ENCODE assay signal across 1 cellular context in the genomic region with DNA sequence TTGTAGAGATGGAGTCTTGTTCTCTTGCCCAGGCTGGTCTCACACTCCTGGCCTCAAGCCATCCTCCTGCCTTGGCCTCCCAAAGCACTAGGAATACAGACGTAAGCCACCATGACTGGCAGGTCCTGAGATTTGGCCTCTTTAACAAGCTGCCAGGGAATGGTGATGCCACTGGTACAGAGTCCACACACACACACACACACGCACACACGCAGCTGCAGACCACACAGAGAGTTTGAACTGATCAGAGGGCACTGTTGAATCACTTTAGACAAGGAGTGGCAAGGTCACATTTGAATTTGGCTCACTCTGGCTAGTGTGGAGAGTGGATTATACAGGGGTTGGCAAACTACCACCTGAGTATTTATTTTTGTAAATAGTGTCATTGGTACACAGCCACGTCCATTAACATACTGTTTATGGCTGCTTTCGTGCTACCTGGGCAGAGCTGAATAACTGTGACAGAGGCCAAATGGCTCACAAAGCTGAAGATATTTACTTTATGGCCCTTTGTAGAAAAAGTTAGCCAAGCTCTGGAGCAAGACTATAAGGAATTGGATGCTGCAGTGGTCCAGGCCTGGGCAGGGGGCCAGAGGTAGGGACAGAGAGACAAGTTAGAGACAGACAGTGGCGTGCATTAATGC.
TF ChIP-seq lines count a peak whose summit lies in the region.

No MANE protein-coding gene starts in this region.

TF ChIP-seq in HepG2, 621 proteins besides CTCF, POLR2A, EP300 and RAD21 (continued from another document and continues in another):
- TF ChIP-seq BHLHE40 (IDR thresholded peaks at IDR 0.05; ENCODE audit: low read length) (peak; percentile 60; the same call in 1 of the 2 replicates), ZNF766 (CRISPR knock-in tag; IDR thresholded peaks at IDR 0.05; ENCODE audit: borderline replicate concordance) (no peak), YY1 (IDR thresholded peaks at IDR 0.05; ENCODE audit: insufficient read depth, insufficient replicate concordance, low read depth, low read length) (no peak), HNF4A (CRISPR knock-in tag; IDR thresholded peaks at IDR 0.05) (peak; percentile 97), ZNF75D (CRISPR knock-in tag; IDR thresholded peaks at IDR 0.05; ENCODE audit: borderline replicate concordance) (no peak), FOXC1 (CRISPR knock-in tag; IDR thresholded peaks at IDR 0.05; ENCODE audit: borderline replicate concordance) (no peak), ZNF496 (CRISPR knock-in tag; IDR thresholded peaks at IDR 0.05; ENCODE audit: insufficient replicate concordance) (no peak), KDM5B (CRISPR knock-in tag; IDR thresholded peaks at IDR 0.05; ENCODE audit: borderline replicate concordance) (peak; percentile 41; the same call in 1 of the 2 replicates), ZNF83 (CRISPR knock-in tag; IDR thresholded peaks at IDR 0.05; ENCODE audit: borderline replicate concordance) (no peak), ZNF670 (CRISPR knock-in tag; IDR thresholded peaks at IDR 0.05; ENCODE audit: borderline replicate concordance) (peak; percentile 78; the same call in 1 of the 2 replicates), NBN (conservative IDR thresholded peaks at IDR 0.05) (no peak), NCOR1 (IDR thresholded peaks at IDR 0.05; ENCODE audit: borderline replicate concordance, low read length) (peak; percentile 91), SIX4 (CRISPR knock-in tag; IDR thresholded peaks at IDR 0.05) (no peak), POLR2G (IDR thresholded peaks at IDR 0.05; ENCODE audit: low read depth, low read length) (no peak), BRD4 (CRISPR knock-in tag; IDR thresholded peaks at IDR 0.05) (no peak)
- TF ChIP-seq, protein P1, sequence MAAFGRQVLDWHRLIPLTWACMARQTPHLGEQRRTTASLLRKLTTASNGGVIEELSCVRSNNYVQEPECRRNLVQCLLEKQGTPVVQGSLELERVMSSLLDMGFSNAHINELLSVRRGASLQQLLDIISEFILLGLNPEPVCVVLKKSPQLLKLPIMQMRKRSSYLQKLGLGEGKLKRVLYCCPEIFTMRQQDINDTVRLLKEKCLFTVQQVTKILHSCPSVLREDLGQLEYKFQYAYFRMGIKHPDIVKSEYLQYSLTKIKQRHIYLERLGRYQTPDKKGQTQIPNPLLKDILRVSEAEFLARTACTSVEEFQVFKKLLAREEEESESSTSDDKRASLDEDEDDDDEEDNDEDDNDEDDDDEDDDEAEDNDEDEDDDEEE (CRISPR knock-in tag; IDR thresholded peaks at IDR 0.05) = no peak
- TF ChIP-seq, protein P2, sequence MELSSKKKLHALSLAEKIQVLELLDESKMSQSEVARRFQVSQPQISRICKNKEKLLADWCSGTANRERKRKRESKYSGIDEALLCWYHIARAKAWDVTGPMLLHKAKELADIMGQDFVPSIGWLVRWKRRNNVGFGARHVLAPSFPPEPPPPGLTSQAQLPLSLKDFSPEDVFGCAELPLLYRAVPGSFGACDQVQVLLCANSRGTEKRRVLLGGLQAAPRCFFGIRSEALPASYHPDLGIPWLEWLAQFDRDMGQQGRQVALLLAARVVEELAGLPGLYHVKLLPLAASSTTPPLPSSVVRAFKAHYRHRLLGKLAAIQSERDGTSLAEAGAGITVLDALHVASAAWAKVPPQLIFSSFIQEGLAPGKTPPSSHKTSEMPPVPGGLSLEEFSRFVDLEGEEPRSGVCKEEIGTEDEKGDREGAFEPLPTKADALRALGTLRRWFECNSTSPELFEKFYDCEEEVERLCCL (CRISPR knock-in tag; IDR thresholded peaks at IDR 0.05; ENCODE audit: borderline replicate concordance) = no peak
- TF ChIP-seq, protein P3, sequence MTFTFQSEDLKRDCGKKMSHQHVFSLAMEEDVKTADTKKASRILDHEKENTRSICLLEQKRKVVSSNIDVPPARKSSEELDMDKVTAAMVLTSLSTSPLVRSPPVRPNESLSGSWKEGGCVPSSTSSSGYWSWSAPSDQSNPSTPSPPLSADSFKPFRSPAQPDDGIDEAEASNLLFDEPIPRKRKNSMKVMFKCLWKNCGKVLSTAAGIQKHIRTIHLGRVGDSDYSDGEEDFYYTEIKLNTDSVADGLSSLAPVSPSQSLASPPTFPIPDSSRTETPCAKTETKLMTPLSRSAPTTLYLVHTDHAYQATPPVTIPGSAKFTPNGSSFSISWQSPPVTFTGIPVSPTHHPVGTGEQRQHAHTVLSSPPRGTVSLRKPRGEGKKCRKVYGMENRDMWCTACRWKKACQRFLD (CRISPR knock-in tag; IDR thresholded peaks at IDR 0.05; ENCODE audit: borderline replicate concordance) = no peak
- TF ChIP-seq, protein P4, sequence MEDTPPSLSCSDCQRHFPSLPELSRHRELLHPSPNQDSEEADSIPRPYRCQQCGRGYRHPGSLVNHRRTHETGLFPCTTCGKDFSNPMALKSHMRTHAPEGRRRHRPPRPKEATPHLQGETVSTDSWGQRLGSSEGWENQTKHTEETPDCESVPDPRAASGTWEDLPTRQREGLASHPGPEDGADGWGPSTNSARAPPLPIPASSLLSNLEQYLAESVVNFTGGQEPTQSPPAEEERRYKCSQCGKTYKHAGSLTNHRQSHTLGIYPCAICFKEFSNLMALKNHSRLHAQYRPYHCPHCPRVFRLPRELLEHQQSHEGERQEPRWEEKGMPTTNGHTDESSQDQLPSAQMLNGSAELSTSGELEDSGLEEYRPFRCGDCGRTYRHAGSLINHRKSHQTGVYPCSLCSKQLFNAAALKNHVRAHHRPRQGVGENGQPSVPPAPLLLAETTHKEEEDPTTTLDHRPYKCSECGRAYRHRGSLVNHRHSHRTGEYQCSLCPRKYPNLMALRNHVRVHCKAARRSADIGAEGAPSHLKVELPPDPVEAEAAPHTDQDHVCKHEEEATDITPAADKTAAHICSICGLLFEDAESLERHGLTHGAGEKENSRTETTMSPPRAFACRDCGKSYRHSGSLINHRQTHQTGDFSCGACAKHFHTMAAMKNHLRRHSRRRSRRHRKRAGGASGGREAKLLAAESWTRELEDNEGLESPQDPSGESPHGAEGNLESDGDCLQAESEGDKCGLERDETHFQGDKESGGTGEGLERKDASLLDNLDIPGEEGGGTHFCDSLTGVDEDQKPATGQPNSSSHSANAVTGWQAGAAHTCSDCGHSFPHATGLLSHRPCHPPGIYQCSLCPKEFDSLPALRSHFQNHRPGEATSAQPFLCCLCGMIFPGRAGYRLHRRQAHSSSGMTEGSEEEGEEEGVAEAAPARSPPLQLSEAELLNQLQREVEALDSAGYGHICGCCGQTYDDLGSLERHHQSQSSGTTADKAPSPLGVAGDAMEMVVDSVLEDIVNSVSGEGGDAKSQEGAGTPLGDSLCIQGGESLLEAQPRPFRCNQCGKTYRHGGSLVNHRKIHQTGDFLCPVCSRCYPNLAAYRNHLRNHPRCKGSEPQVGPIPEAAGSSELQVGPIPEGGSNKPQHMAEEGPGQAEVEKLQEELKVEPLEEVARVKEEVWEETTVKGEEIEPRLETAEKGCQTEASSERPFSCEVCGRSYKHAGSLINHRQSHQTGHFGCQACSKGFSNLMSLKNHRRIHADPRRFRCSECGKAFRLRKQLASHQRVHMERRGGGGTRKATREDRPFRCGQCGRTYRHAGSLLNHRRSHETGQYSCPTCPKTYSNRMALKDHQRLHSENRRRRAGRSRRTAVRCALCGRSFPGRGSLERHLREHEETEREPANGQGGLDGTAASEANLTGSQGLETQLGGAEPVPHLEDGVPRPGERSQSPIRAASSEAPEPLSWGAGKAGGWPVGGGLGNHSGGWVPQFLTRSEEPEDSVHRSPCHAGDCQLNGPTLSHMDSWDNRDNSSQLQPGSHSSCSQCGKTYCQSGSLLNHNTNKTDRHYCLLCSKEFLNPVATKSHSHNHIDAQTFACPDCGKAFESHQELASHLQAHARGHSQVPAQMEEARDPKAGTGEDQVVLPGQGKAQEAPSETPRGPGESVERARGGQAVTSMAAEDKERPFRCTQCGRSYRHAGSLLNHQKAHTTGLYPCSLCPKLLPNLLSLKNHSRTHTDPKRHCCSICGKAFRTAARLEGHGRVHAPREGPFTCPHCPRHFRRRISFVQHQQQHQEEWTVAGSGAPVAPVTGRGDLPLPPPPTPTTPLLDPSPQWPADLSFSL (CRISPR knock-in tag; IDR thresholded peaks at IDR 0.05) = peak; percentile 83
- TF ChIP-seq, protein P5, sequence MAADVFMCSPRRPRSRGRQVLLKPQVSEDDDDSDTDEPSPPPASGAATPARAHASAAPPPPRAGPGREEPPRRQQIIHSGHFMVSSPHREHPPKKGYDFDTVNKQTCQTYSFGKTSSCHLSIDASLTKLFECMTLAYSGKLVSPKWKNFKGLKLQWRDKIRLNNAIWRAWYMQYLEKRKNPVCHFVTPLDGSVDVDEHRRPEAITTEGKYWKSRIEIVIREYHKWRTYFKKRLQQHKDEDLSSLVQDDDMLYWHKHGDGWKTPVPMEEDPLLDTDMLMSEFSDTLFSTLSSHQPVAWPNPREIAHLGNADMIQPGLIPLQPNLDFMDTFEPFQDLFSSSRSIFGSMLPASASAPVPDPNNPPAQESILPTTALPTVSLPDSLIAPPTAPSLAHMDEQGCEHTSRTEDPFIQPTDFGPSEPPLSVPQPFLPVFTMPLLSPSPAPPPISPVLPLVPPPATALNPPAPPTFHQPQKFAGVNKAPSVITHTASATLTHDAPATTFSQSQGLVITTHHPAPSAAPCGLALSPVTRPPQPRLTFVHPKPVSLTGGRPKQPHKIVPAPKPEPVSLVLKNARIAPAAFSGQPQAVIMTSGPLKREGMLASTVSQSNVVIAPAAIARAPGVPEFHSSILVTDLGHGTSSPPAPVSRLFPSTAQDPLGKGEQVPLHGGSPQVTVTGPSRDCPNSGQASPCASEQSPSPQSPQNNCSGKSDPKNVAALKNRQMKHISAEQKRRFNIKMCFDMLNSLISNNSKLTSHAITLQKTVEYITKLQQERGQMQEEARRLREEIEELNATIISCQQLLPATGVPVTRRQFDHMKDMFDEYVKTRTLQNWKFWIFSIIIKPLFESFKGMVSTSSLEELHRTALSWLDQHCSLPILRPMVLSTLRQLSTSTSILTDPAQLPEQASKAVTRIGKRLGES (CRISPR knock-in tag; IDR thresholded peaks at IDR 0.05; ENCODE audit: borderline replicate concordance) = no peak
- TF ChIP-seq, protein P6, sequence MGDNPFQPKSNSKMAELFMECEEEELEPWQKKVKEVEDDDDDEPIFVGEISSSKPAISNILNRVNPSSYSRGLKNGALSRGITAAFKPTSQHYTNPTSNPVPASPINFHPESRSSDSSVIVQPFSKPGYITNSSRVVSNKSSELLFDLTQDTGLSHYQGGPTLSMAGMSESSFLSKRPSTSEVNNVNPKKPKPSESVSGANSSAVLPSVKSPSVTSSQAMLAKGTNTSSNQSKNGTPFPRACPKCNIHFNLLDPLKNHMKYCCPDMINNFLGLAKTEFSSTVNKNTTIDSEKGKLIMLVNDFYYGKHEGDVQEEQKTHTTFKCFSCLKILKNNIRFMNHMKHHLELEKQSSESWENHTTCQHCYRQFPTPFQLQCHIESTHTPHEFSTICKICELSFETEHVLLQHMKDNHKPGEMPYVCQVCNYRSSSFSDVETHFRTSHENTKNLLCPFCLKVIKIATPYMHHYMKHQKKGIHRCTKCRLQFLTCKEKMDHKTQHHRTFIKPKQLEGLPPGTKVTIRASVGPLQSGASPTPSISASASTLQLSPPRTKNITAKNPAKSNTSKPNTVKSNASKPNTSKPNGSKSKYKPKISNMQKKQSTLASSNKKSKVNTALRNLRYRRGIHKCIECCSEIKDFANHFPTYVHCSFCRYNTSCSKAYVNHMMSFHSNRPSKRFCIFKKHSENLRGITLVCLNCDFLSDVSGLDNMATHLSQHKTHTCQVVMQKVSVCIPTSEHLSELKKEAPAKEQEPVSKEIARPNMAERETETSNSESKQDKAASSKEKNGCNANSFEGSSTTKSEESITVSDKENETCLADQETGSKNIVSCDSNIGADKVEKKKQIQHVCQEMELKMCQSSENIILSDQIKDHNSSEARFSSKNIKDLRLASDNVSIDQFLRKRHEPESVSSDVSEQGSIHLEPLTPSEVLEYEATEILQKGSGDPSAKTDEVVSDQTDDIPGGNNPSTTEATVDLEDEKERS (CRISPR knock-in tag; IDR thresholded peaks at IDR 0.05) = no peak
- TF ChIP-seq, protein P7, sequence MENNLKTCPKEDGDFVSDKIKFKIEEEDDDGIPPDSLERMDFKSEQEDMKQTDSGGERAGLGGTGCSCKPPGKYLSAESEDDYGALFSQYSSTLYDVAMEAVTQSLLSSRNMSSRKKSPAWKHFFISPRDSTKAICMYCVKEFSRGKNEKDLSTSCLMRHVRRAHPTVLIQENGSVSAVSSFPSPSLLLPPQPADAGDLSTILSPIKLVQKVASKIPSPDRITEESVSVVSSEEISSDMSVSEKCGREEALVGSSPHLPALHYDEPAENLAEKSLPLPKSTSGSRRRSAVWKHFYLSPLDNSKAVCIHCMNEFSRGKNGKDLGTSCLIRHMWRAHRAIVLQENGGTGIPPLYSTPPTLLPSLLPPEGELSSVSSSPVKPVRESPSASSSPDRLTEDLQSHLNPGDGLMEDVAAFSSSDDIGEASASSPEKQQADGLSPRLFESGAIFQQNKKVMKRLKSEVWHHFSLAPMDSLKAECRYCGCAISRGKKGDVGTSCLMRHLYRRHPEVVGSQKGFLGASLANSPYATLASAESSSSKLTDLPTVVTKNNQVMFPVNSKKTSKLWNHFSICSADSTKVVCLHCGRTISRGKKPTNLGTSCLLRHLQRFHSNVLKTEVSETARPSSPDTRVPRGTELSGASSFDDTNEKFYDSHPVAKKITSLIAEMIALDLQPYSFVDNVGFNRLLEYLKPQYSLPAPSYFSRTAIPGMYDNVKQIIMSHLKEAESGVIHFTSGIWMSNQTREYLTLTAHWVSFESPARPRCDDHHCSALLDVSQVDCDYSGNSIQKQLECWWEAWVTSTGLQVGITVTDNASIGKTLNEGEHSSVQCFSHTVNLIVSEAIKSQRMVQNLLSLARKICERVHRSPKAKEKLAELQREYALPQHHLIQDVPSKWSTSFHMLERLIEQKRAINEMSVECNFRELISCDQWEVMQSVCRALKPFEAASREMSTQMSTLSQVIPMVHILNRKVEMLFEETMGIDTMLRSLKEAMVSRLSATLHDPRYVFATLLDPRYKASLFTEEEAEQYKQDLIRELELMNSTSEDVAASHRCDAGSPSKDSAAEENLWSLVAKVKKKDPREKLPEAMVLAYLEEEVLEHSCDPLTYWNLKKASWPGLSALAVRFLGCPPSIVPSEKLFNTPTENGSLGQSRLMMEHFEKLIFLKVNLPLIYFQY (CRISPR knock-in tag; IDR thresholded peaks at IDR 0.05; ENCODE audit: borderline replicate concordance) = no peak
- TF ChIP-seq, protein P8, sequence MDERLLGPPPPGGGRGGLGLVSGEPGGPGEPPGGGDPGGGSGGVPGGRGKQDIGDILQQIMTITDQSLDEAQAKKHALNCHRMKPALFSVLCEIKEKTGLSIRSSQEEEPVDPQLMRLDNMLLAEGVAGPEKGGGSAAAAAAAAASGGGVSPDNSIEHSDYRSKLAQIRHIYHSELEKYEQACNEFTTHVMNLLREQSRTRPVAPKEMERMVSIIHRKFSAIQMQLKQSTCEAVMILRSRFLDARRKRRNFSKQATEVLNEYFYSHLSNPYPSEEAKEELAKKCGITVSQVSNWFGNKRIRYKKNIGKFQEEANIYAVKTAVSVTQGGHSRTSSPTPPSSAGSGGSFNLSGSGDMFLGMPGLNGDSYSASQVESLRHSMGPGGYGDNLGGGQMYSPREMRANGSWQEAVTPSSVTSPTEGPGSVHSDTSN (CRISPR knock-in tag; IDR thresholded peaks at IDR 0.05) = peak; percentile 28
- TF ChIP-seq, protein P9, sequence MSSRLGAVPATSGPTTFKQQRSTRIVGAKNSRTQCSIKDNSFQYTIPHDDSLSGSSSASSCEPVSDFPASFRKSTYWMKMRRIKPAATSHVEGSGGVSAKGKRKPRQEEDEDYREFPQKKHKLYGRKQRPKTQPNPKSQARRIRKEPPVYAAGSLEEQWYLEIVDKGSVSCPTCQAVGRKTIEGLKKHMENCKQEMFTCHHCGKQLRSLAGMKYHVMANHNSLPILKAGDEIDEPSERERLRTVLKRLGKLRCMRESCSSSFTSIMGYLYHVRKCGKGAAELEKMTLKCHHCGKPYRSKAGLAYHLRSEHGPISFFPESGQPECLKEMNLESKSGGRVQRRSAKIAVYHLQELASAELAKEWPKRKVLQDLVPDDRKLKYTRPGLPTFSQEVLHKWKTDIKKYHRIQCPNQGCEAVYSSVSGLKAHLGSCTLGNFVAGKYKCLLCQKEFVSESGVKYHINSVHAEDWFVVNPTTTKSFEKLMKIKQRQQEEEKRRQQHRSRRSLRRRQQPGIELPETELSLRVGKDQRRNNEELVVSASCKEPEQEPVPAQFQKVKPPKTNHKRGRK (CRISPR knock-in tag; IDR thresholded peaks at IDR 0.05) = no peak
